In genomic region chr13:73718248-73718647, GRCh38 we compare ENCODE assay signal across 18 cellular contexts.
"Had no signal": no experiment of that assay in that cellular context is flagged by ENCODE, and none has a peak within 500 bp of the region (broad histone marks: within the 10 kb centered on the region; RNA-seq: fewer than 3 reads in every experiment).

No MANE protein-coding gene starts in this region.

- H3K27me3 ChIP-seq: gastroesophageal sphincter, heart right ventricle, sigmoid colon, spleen, suprapubic skin, upper lobe of left lung had no signal

- H3K4me3 ChIP-seq: gastroesophageal sphincter, heart right ventricle, lung, sigmoid colon, spleen, suprapubic skin, upper lobe of left lung had no signal

- H3K27me3 Mint-ChIP-seq: activated naive CD8-positive, alpha-beta T cell treated with anti-CD3 and anti-CD28 coated beads, Interleukin-2, amount 10 ng/mL, durations not matched to agents 7 days and 5 days; dendritic cell treated with granulocyte-macrophage colony-stimulating factor and Interleukin-4, amounts not matched to agents 40 ng/mL and 50 ng/mL, for 4 days; stimulated activated naive CD8-positive, alpha-beta T cell treated with anti-CD3 and anti-CD28 coated beads, Interleukin-15, Interleukin-2, amounts not matched to agents 100 ng/mL and 50 ng/mL, for 24 hours had no signal

- H3K9me3 ChIP-seq: gastroesophageal sphincter, heart right ventricle, sigmoid colon, spleen, suprapubic skin, upper lobe of left lung had no signal

- H3K9ac ChIP-seq: parathyroid adenoma had no signal

- H2AFZ ChIP-seq: parathyroid adenoma had no signal

- H3K4me3 Mint-ChIP-seq: dendritic cell treated with granulocyte-macrophage colony-stimulating factor and Interleukin-4, amounts not matched to agents 40 ng/mL and 50 ng/mL, for 4 days; mesothelial cell of epicardium; stimulated activated naive CD8-positive, alpha-beta T cell treated with anti-CD3 and anti-CD28 coated beads, Interleukin-15, Interleukin-2, amounts not matched to agents 100 ng/mL and 50 ng/mL, for 24 hours had no signal

- H3K36me3 ChIP-seq: upper lobe of left lung had no signal

- H3K27ac ChIP-seq: gastroesophageal sphincter, heart right ventricle, parathyroid adenoma, sigmoid colon, suprapubic skin, upper lobe of left lung had no signal

- H3K4me1 ChIP-seq: gastroesophageal sphincter, parathyroid adenoma, sigmoid colon had no signal

- DNase-seq: activated CD4-positive, alpha-beta T cell treated with anti-CD3 and anti-CD28 coated beads, Interleukin-2, amount 50 U/mL, for 4 hours; activated CD4-positive, CD25-positive, alpha-beta regulatory T cell treated with anti-CD3 and anti-CD28 coated beads, Interleukin-2, amount 50 U/mL, for 72 hours; activated effector memory CD4-positive, alpha-beta T cell treated with anti-CD3 and anti-CD28 coated beads, Interleukin-2, amount 50 U/mL, for 16 hours; activated naive CD8-positive, alpha-beta T cell treated with anti-CD3 and anti-CD28 coated beads, Interleukin-2, amount 10 ng/mL, durations not matched to agents 7 days and 5 days; activated T-cell treated with anti-CD3 and anti-CD28 coated beads, Interleukin-2, amount 50 U/mL, for 1 hour; anterior cingulate cortex; cerebellar nuclear complex; heart right ventricle; sigmoid colon; spleen; upper lobe of left lung had no signal

- H3K27ac Mint-ChIP-seq: dendritic cell treated with granulocyte-macrophage colony-stimulating factor and Interleukin-4, amounts not matched to agents 40 ng/mL and 50 ng/mL, for 4 days; mesothelial cell of epicardium; stimulated activated naive CD8-positive, alpha-beta T cell treated with anti-CD3 and anti-CD28 coated beads, Interleukin-15, Interleukin-2, amounts not matched to agents 100 ng/mL and 50 ng/mL, for 24 hours had no signal

- H3K9me3 Mint-ChIP-seq: activated naive CD8-positive, alpha-beta T cell treated with anti-CD3 and anti-CD28 coated beads, Interleukin-2, amount 10 ng/mL, durations not matched to agents 7 days and 5 days; dendritic cell treated with granulocyte-macrophage colony-stimulating factor and Interleukin-4, amounts not matched to agents 40 ng/mL and 50 ng/mL, for 4 days; mesothelial cell of epicardium; stimulated activated naive CD8-positive, alpha-beta T cell treated with anti-CD3 and anti-CD28 coated beads, Interleukin-15, Interleukin-2, amounts not matched to agents 100 ng/mL and 50 ng/mL, for 24 hours had no signal

- ATAC-seq: gastroesophageal sphincter had no signal
